23 cellular contexts compared by ENCODE assay signal in genomic region chr7:77736991-77737390, GRCh38. TPM values are rescaled to one million over a fixed set of nuclear protein-coding genes. Genes with fewer than 3 reads are reported as not detected.
DNase-seq lines count a peak whose midpoint lies in the region; ATAC-seq and TF ChIP-seq lines count a peak whose summit lies in the region.
"Had no signal": no experiment of that assay in that cellular context is flagged by ENCODE, and none has a peak within 500 bp of the region (broad histone marks: within the 10 kb centered on the region; RNA-seq: fewer than 3 reads in every experiment).

No MANE protein-coding gene starts in this region.

- H3K27ac ChIP-seq in foreskin keratinocyte (no peak overlapping the region), neural cell (ENCODE audit: low read length) (peak overlapping the region; percentile 1)
- H3K27ac ChIP-seq: BLaER1 treated with 17β-estradiol and CSF1 and Interleukin-3, amounts not matched to agents 10 nM and 100 nM had no signal

- H4K20me1 ChIP-seq in neural cell (ENCODE audit: insufficient read depth), result no peaks in the 10 kb centered on the region

- no peaks in the 10 kb centered on the region for H3K9me3 ChIP-seq in neural cell (ENCODE audit: low read length)
- H3K9me3 ChIP-seq: BLaER1 treated with 17β-estradiol and CSF1 and Interleukin-3, amounts not matched to agents 10 nM and 100 nM had no signal

- no peaks in the 10 kb centered on the region for H3K9me2 ChIP-seq in neural cell (ENCODE audit: insufficient read depth, low read length)

- intact Hi-C loops in natural killer cell (cut with micrococcal nuclease), result no loop called here

- TF ChIP-seq RAD21 in neural cell (conservative IDR thresholded peaks at IDR 0.05), result no peak

- H3K36me3 ChIP-seq in neural cell (ENCODE audit: insufficient read depth, low read length), result no peaks in the 10 kb centered on the region

- TF ChIP-seq EP300 in neural cell (conservative IDR thresholded peaks at IDR 0.05; ENCODE audit: poor library complexity, severe bottlenecking), result no peak

- ATAC-seq in natural killer cell (no peak), foreskin keratinocyte (no peak)
- ATAC-seq in natural killer cell treated with Interleukin-12 subunit alpha and Interleukin-12 subunit beta and Interleukin-15 and Interleukin-18, amount 100 ng/mL, for 72 hours, result no peak
- ATAC-seq: GM12878, HCT116 had no signal

- no peaks in the 10 kb centered on the region for H3F3A ChIP-seq in neural cell (ENCODE audit: insufficient read depth, low read length, poor library complexity, severe bottlenecking)

- no peak overlapping the region for H3K4me2 ChIP-seq in neural cell (ENCODE audit: low read length)
- H3K4me2 ChIP-seq: BLaER1 treated with 17β-estradiol and CSF1 and Interleukin-3, amounts not matched to agents 10 nM and 100 nM had no signal

- TF ChIP-seq CTCF in natural killer cell (IDR thresholded peaks at IDR 0.05), result no peak
- TF ChIP-seq CTCF in foreskin keratinocyte (conservative IDR thresholded peaks at IDR 0.05), result no peak
- TF ChIP-seq CTCF in neural cell (IDR thresholded peaks at IDR 0.05; ENCODE audit: poor library complexity, severe bottlenecking), result no peak
- TF ChIP-seq CTCF in progenitor cell of endocrine pancreas (IDR thresholded peaks at IDR 0.05; ENCODE audit: unreplicated experiment), result no peak

- H3K4me1 Mint-ChIP-seq in natural killer cell (peaks cover 20 to 23% of the 10 kb centered on the region in 2 donors), progenitor cell of endocrine pancreas (ENCODE audit: low read depth) (peaks cover 17% of the 10 kb centered on the region)
- H3K4me1 Mint-ChIP-seq in natural killer cell treated with Interleukin-12 subunit alpha and Interleukin-12 subunit beta and Interleukin-15 and Interleukin-18, amount 100 ng/mL, for 72 hours (ENCODE audit: low read depth in 2 of 2), result peaks cover 9 to 16% of the 10 kb centered on the region in 2 donors
- peaks cover 17% of the 10 kb centered on the region for H3K4me1 Mint-ChIP-seq in activated naive CD8-positive, alpha-beta T cell treated with anti-CD3 and anti-CD28 coated beads for 36 hours

- DNase-seq in natural killer cell (no peak), foreskin keratinocyte (peak; percentile 61 to 79), progenitor cell of endocrine pancreas (ENCODE audit: low spot score, unreplicated experiment) (no peak), amygdala (lab: John Stamatoyannopoulos, UW) (no peak)
- no peak for DNase-seq in natural killer cell treated with Interleukin-12 subunit alpha and Interleukin-12 subunit beta and Interleukin-15 and Interleukin-18, amount 100 ng/mL, for 72 hours (ENCODE audit: low spot score)
- DNase-seq in activated CD4-positive, CD25-positive, alpha-beta regulatory T cell treated with anti-CD3 and anti-CD28 coated beads, Interleukin-2, amount 50 U/mL, for 72 hours, result no peak
- no peak for DNase-seq in activated naive CD8-positive, alpha-beta T cell treated with anti-CD3 and anti-CD28 coated beads for 36 hours
- DNase-seq: 8988T; CD8-positive, alpha-beta memory T cell; COR-L47; DMS 273 treated with DMSO at 0.1 percent for 48 hours; DMS53; DND-41; EL; GOT3; H7; HFFc6; IMR-90 had no signal

- H3K9ac ChIP-seq in neural cell (ENCODE audit: low read length), result no peak overlapping the region
- H3K9ac ChIP-seq: BLaER1 treated with 17β-estradiol and CSF1 and Interleukin-3, amounts not matched to agents 10 nM and 100 nM had no signal

- no peaks in the 10 kb centered on the region for H3K9me3 Mint-ChIP-seq in natural killer cell
- H3K9me3 Mint-ChIP-seq in natural killer cell treated with Interleukin-12 subunit alpha and Interleukin-12 subunit beta and Interleukin-15 and Interleukin-18, amount 100 ng/mL, for 72 hours, result no peaks in the 10 kb centered on the region
- no peaks in the 10 kb centered on the region for H3K9me3 Mint-ChIP-seq in progenitor cell of endocrine pancreas (ENCODE audit: low read depth)
- no peaks in the 10 kb centered on the region for H3K9me3 Mint-ChIP-seq in activated naive CD8-positive, alpha-beta T cell treated with anti-CD3 and anti-CD28 coated beads for 36 hours
- H3K9me3 Mint-ChIP-seq: CD8-positive, alpha-beta memory T cell; HFFc6 had no signal

- H3K27ac Mint-ChIP-seq in natural killer cell, result peak overlapping the region; percentile 20 to 46
- H3K27ac Mint-ChIP-seq in natural killer cell treated with Interleukin-12 subunit alpha and Interleukin-12 subunit beta and Interleukin-15 and Interleukin-18, amount 100 ng/mL, for 72 hours, result no peak overlapping the region
- H3K27ac Mint-ChIP-seq in progenitor cell of endocrine pancreas, result peak overlapping the region; percentile 23
- no peak overlapping the region for H3K27ac Mint-ChIP-seq in activated naive CD8-positive, alpha-beta T cell treated with anti-CD3 and anti-CD28 coated beads for 36 hours
- H3K27ac Mint-ChIP-seq: B cell, HFFc6 had no signal

- H3K4me3 ChIP-seq in neural cell (ENCODE audit: low read length), result no peak overlapping the region
- H3K4me3 ChIP-seq: BLaER1 treated with 17β-estradiol and CSF1 and Interleukin-3, amounts not matched to agents 10 nM and 100 nM; GM12878 had no signal

- no peaks in the 10 kb centered on the region for H3K36me3 Mint-ChIP-seq in natural killer cell
- H3K36me3 Mint-ChIP-seq in natural killer cell treated with Interleukin-12 subunit alpha and Interleukin-12 subunit beta and Interleukin-15 and Interleukin-18, amount 100 ng/mL, for 72 hours, result peaks cover 6% of the 10 kb centered on the region
- H3K36me3 Mint-ChIP-seq in progenitor cell of endocrine pancreas (ENCODE audit: insufficient read depth), result peaks cover 14% of the 10 kb centered on the region
- H3K36me3 Mint-ChIP-seq in activated naive CD8-positive, alpha-beta T cell treated with anti-CD3 and anti-CD28 coated beads for 36 hours, result peaks cover 6% of the 10 kb centered on the region

- H3K79me2 ChIP-seq in neural cell (replicated peaks; ENCODE audit: insufficient read depth, low read length), result peaks cover 13% of the 10 kb centered on the region

- H3K27me3 Mint-ChIP-seq in natural killer cell (ENCODE audit: low read depth in 2 of 2) (no peaks in the 10 kb centered on the region), progenitor cell of endocrine pancreas (no peaks in the 10 kb centered on the region)
- H3K27me3 Mint-ChIP-seq in natural killer cell treated with Interleukin-12 subunit alpha and Interleukin-12 subunit beta and Interleukin-15 and Interleukin-18, amount 100 ng/mL, for 72 hours, result no peaks in the 10 kb centered on the region
- H3K27me3 Mint-ChIP-seq in activated naive CD8-positive, alpha-beta T cell treated with anti-CD3 and anti-CD28 coated beads for 36 hours, result no peaks in the 10 kb centered on the region
- H3K27me3 Mint-ChIP-seq: B cell; CD8-positive, alpha-beta memory T cell had no signal

- H2AFZ ChIP-seq in neural cell (ENCODE audit: low read depth, low read length), result no peak overlapping the region

- peaks cover 18% of the 10 kb centered on the region for H3K4me1 ChIP-seq in foreskin keratinocyte

- H3K4me3 Mint-ChIP-seq in natural killer cell, result no peak overlapping the region
- no peak overlapping the region for H3K4me3 Mint-ChIP-seq in natural killer cell treated with Interleukin-12 subunit alpha and Interleukin-12 subunit beta and Interleukin-15 and Interleukin-18, amount 100 ng/mL, for 72 hours
- H3K4me3 Mint-ChIP-seq in progenitor cell of endocrine pancreas (ENCODE audit: low read depth), result no peak overlapping the region
- H3K4me3 Mint-ChIP-seq in activated naive CD8-positive, alpha-beta T cell treated with anti-CD3 and anti-CD28 coated beads for 36 hours, result no peak overlapping the region
- H3K4me3 Mint-ChIP-seq: B cell; CD8-positive, alpha-beta memory T cell; HFFc6 had no signal

- no peaks in the 10 kb centered on the region for H3K27me3 ChIP-seq in foreskin keratinocyte
- H3K27me3 ChIP-seq in neural cell (ENCODE audit: insufficient read depth, low read depth, low read length), result no peaks in the 10 kb centered on the region
- H3K27me3 ChIP-seq: BLaER1 treated with 17β-estradiol and CSF1 and Interleukin-3, amounts not matched to agents 10 nM and 100 nM had no signal

TF ChIP-seq in neural cell, 6 proteins besides CTCF, POLR2A, EP300 and RAD21 (continues in another document):
- no peak for TF ChIP-seq TAF1 (IDR thresholded peaks at IDR 0.05; ENCODE audit: low read depth)
- no peak for TF ChIP-seq REST (IDR thresholded peaks at IDR 0.05; ENCODE audit: borderline replicate concordance)
- no peak for TF ChIP-seq MXI1 (conservative IDR thresholded peaks at IDR 0.05; ENCODE audit: poor library complexity, severe bottlenecking)
- TF ChIP-seq POLR2AphosphoS5 (IDR thresholded peaks at IDR 0.05), result no peak
- TF ChIP-seq SMC3 (conservative IDR thresholded peaks at IDR 0.05; ENCODE audit: poor library complexity), result no peak

RNA-seq across cellular contexts. Expression of gene RSBN1L, which starts 40.7 kb away (rescaled TPM):
- total RNA-seq in natural killer cell (10 to 100 TPM; 23.9 to 34.4 (median 33.4) TPM), foreskin keratinocyte (16.6 and 19.5 TPM in 2 replicates), progenitor cell of endocrine pancreas (23.4 and 24.5 TPM in 2 replicates)
- 10 to 100 TPM; 19.0 to 21.2 TPM for total RNA-seq in natural killer cell treated with Interleukin-12 subunit alpha and Interleukin-12 subunit beta and Interleukin-15 and Interleukin-18, amount 100 ng/mL, for 72 hours
- polyA plus RNA-seq in foreskin keratinocyte (4.6 and 5.3 TPM in 2 replicates), neural cell (24.7 and 29.1 TPM in 2 replicates)
- polyA minus RNA-seq in neural cell, result 58.0 and 64.0 TPM in 2 replicates
- total RNA-seq in activated naive CD8-positive, alpha-beta T cell treated with anti-CD3 and anti-CD28 coated beads for 36 hours, result 10 to 100 TPM; 21.7 to 21.8 TPM

Comparison
In these comparisons a context has a peak if more than half of its experiments do, and no peak if none do; other contexts are left out.
1. H3K27ac Mint-ChIP-seq: peak in natural killer cell (2 of 2) and progenitor cell of endocrine pancreas (single experiment); none in natural killer cell treated with Interleukin-12 subunit alpha and Interleukin-12 subunit beta and Interleukin-15 and Interleukin-18, amount 100 ng/mL, for 72 hours (0 of 2) and activated naive CD8-positive, alpha-beta T cell treated with anti-CD3 and anti-CD28 coated beads for 36 hours (single experiment).
2. DNase-seq: peak in foreskin keratinocyte (2 of 2); none in natural killer cell (single experiment), natural killer cell treated with Interleukin-12 subunit alpha and Interleukin-12 subunit beta and Interleukin-15 and Interleukin-18, amount 100 ng/mL, for 72 hours (single experiment), progenitor cell of endocrine pancreas (single experiment), amygdala (0 of 56), activated CD4-positive, CD25-positive, alpha-beta regulatory T cell treated with anti-CD3 and anti-CD28 coated beads, Interleukin-2, amount 50 U/mL, for 72 hours (single experiment) and activated naive CD8-positive, alpha-beta T cell treated with anti-CD3 and anti-CD28 coated beads for 36 hours (single experiment).